Comparison of ENCODE assay signal across 13 cellular contexts in genomic region chr18:24368749-24369148, GRCh38. TPM values are rescaled to one million over a fixed set of nuclear protein-coding genes. Genes with fewer than 3 reads are reported as not detected.
DNase-seq lines count a peak whose midpoint lies in the region; ATAC-seq, FAIRE-seq and TF ChIP-seq lines count a peak whose summit lies in the region.
"Had no signal": no experiment of that assay in that cellular context is flagged by ENCODE, and none has a peak within 500 bp of the region (broad histone marks: within the 10 kb centered on the region; RNA-seq: fewer than 3 reads in every experiment).

No MANE protein-coding gene starts in this region.

- no peaks in the 10 kb centered on the region for H3K9me1 ChIP-seq in IMR-90 (ENCODE audit: insufficient read depth, low read length)

- POLR2A ChIA-PET in IMR-90 (lab: Charles Lee; ENCODE audit: unreplicated experiment): no interaction called here

- H3K4me3 ChIP-seq in IMR-90 (ENCODE audit: insufficient read depth, low read depth, low read length): no peak overlapping the region
- H3K4me3 ChIP-seq in kidney (ENCODE audit: low read length in 2 of 2): no peak overlapping the region
- H3K4me3 ChIP-seq: sigmoid colon, tibial artery had no signal

- H4K5ac ChIP-seq in IMR-90 (ENCODE audit: low read depth, low read length): no peak overlapping the region

- H3K27ac ChIP-seq in IMR-90 (ENCODE audit: insufficient read depth, low read length) (no peak overlapping the region), kidney (ENCODE audit: low read depth in 2 of 2, low read length in 2 of 2) (no peak overlapping the region)
- H3K27ac ChIP-seq: sigmoid colon, tibial artery had no signal

- no peak overlapping the region for H4K91ac ChIP-seq in IMR-90 (ENCODE audit: insufficient read depth, low read depth, low read length)

- dilution Hi-C loops in IMR-90 (cut with HindIII; ENCODE audit: low sequenced_read_pairs, unreplicated experiment): no loop called here

- no peaks in the 10 kb centered on the region for H3K9me3 ChIP-seq in IMR-90 (ENCODE audit: control insufficient read depth, insufficient read depth, low read length)
- no peaks in the 10 kb centered on the region for H3K9me3 ChIP-seq in kidney (ENCODE audit: control insufficient read depth in 1 of 2, low read length in 2 of 2)
- H3K9me3 ChIP-seq: sigmoid colon, tibial artery had no signal

- H3K27me3 ChIP-seq in IMR-90 (ENCODE audit: control insufficient read depth, insufficient read depth, low read length): no peaks in the 10 kb centered on the region
- H3K27me3 ChIP-seq: sigmoid colon, tibial artery had no signal

- no TSS peak for BruUV-seq in IMR-90 (replicated peaks; lab: Mats Ljungman, UMichigan)

- intact Hi-C loops in IMR-90 (cut with micrococcal nuclease): no loop called here
- intact Hi-C loops in kidney (cut with DNase I): no loop called here

- FAIRE-seq in kidney (lab: Jason Lieb, UNC): no peak
- FAIRE-seq: astrocyte, endometrium, RCC 7860 had no signal

- no peak overlapping the region for H3K18ac ChIP-seq in IMR-90 (ENCODE audit: low read depth, low read length)

- in situ Hi-C loops in IMR-90 (cut with MboI; ENCODE audit: low sequenced_read_pairs): loop anchor here (10.0 kb wide), 1 partner anchor 356 kb away; no protein-coding TSS in a partner anchor

- H3K56ac ChIP-seq in IMR-90 (ENCODE audit: extremely low read depth, insufficient read depth, low read length): no peak overlapping the region

- H4K8ac ChIP-seq in IMR-90 (ENCODE audit: low read depth in 2 of 2, low read length in 2 of 2): no peak overlapping the region

- no peak overlapping the region for H2BK5ac ChIP-seq in IMR-90 (ENCODE audit: low read depth, low read length, poor library complexity, severe bottlenecking)

- peaks cover 3% of the 10 kb centered on the region for H3K4me1 ChIP-seq in IMR-90 (ENCODE audit: control insufficient read depth, insufficient read depth, low read length)
- H3K4me1 ChIP-seq in kidney (ENCODE audit: control insufficient read depth in 1 of 2, insufficient read depth in 1 of 2, low read depth in 1 of 2, low read length in 2 of 2): no peaks in the 10 kb centered on the region
- H3K4me1 ChIP-seq: sigmoid colon, tibial artery had no signal

- no peak overlapping the region for H2BK120ac ChIP-seq in IMR-90 (ENCODE audit: low read depth, low read length)

- no peak for TF ChIP-seq POLR2A in IMR-90 (IDR thresholded peaks at IDR 0.05; ENCODE audit: low read depth, low read length)

- H4K20me1 ChIP-seq in IMR-90 (ENCODE audit: insufficient read depth, low read length): no peaks in the 10 kb centered on the region

- DNase-seq in IMR-90 (peak; percentile 20), NCI-H187 (lab: John Stamatoyannopoulos, UW) (no peak), kidney (no peak)
- peak; percentile 68 for DNase-seq in activated CD8-positive, alpha-beta memory T cell treated with anti-CD3 and anti-CD28 coated beads, Interleukin-2, amount 50 U/mL, for 48 hours
- DNase-seq in stimulated activated CD4-positive, alpha-beta T cell treated with anti-CD3 and anti-CD28 coated beads, Interleukin-4, amount 100 ng/mL, for 4 hours: peak; percentile 32 to 65
- DNase-seq: sigmoid colon, tibial artery had no signal

- no peak overlapping the region for H3K4ac ChIP-seq in IMR-90 (ENCODE audit: low read depth, low read length)

- WGBS in IMR-90 (ENCODE audit: extremely low coverage in 2 of 2, insufficient read length in 1 of 2), 2 experiments: 83% methylated on average over 1 of the region's 3 CpGs; no CpG with 5 or more reads in 1 of the 2 experiments

- no peak overlapping the region for H3K4me2 ChIP-seq in IMR-90 (ENCODE audit: low read depth, low read length)

- H2AK9ac ChIP-seq in IMR-90 (replicated peaks; ENCODE audit: low read depth, low read length, poor library complexity): no peak overlapping the region

- no peak overlapping the region for H3K23ac ChIP-seq in IMR-90 (ENCODE audit: low read depth, low read length)

- CTCF ChIA-PET in IMR-90 (lab: Yijun Ruan, JAX): interaction anchor here (1.0 to 1.2 kb wide), 2 partner anchors 9 to 10 kb away, joined by 3 read pairs; no protein-coding TSS in a partner anchor

- H2BK15ac ChIP-seq in IMR-90 (ENCODE audit: low read depth, low read length): no peak overlapping the region

- no peak overlapping the region for H2AK5ac ChIP-seq in IMR-90 (ENCODE audit: low read depth, low read length)

- H2BK20ac ChIP-seq in IMR-90 (ENCODE audit: low read depth, low read length): no peak overlapping the region

- TF ChIP-seq CTCF in IMR-90 (conservative IDR thresholded peaks at IDR 0.05; ENCODE audit: low read depth, low read length): no peak
- TF ChIP-seq CTCF in kidney (IDR thresholded peaks at IDR 0.05; ENCODE audit: borderline replicate concordance, extremely low read depth, insufficient read depth): no peak

- H3K9ac ChIP-seq in IMR-90 (ENCODE audit: low read depth, low read length): no peak overlapping the region
- H3K9ac ChIP-seq in kidney (ENCODE audit: low read length in 2 of 2): no peak overlapping the region

- TF ChIP-seq RAD21 in IMR-90 (IDR thresholded peaks at IDR 0.05; ENCODE audit: low read length): no peak

- H3K36me3 ChIP-seq in IMR-90 (ENCODE audit: control insufficient read depth, insufficient read depth, low read length): peaks cover 2% of the 10 kb centered on the region; the same call in 1 of the 2 replicates
- no peaks in the 10 kb centered on the region for H3K36me3 ChIP-seq in kidney (ENCODE audit: control insufficient read depth in 1 of 2, insufficient read depth in 2 of 2, low read length in 2 of 2)

- ATAC-seq in IMR-90 (ENCODE audit: low read depth): no peak
- peak; percentile 49 for ATAC-seq in esophagus mucosa
- ATAC-seq in HG03139 (IDR thresholded peaks at IDR 0.05; ENCODE audit: unreplicated experiment): no peak
- ATAC-seq in GM21825 (IDR thresholded peaks at IDR 0.05; ENCODE audit: unreplicated experiment): no peak

- no peak overlapping the region for H2AFZ ChIP-seq in IMR-90 (replicated peaks; ENCODE audit: low read length, poor library complexity)

- no peaks in the 10 kb centered on the region for H3K79me1 ChIP-seq in IMR-90 (ENCODE audit: low read depth in 1 of 2, low read length in 2 of 2)

- no peak overlapping the region for H3K14ac ChIP-seq in IMR-90 (replicated peaks; ENCODE audit: low read depth, low read length)

TF ChIP-seq in IMR-90, 13 proteins besides CTCF, POLR2A, EP300 and RAD21:
- TF ChIP-seq USF2 (IDR thresholded peaks at IDR 0.05; ENCODE audit: low read depth, low read length) (no peak), MAFK (IDR thresholded peaks at IDR 0.05; ENCODE audit: low read depth, low read length) (no peak)

RNA-seq across cellular contexts. Expression of gene OSBPL1A, which starts 28.9 kb away (rescaled TPM):
- total RNA-seq in IMR-90 (2012; rRNA removed) (50.3 and 70.4 TPM in 2 replicates), esophagus mucosa (14.3 TPM), kidney (40.3 TPM)
- polyA plus RNA-seq in IMR-90 (2012; rRNA removed) (26.9 and 29.4 TPM in 2 replicates), kidney (ENCODE audit: insufficient read depth, low read depth, low replicate concordance) (27.0 TPM)
- 7.3 and 13.5 TPM in 2 replicates for polyA plus RNA-seq in IMR-90 (2012; cell fraction: cytosol; rRNA removed)
- polyA plus RNA-seq in IMR-90 (2012; cell fraction: nucleus; rRNA removed; ENCODE audit: low replicate concordance): 3.2 and 21.3 TPM in 2 replicates

RNA-seq across cellular contexts. Expression of gene IMPACT, which starts 57.7 kb away (rescaled TPM):
- total RNA-seq in IMR-90 (2012; rRNA removed): 11.8 and 26.4 TPM in 2 replicates
- polyA plus RNA-seq in IMR-90 (2012; rRNA removed): 10.4 and 13.8 TPM in 2 replicates
- 2.1 and 3.2 TPM in 2 replicates for polyA plus RNA-seq in IMR-90 (2012; cell fraction: cytosol; rRNA removed)
- polyA plus RNA-seq in IMR-90 (2012; cell fraction: nucleus; rRNA removed; ENCODE audit: low replicate concordance): 3.1 and 10.1 TPM in 2 replicates
- 31.2 TPM for total RNA-seq in esophagus mucosa
- total RNA-seq in kidney: 38.0 TPM
- polyA plus RNA-seq in kidney (ENCODE audit: insufficient read depth, low read depth, low replicate concordance): 21.7 TPM

Comparison
In these comparisons a context has a peak if more than half of its experiments do, and no peak if none do; other contexts are left out.
1. DNase-seq: peak in IMR-90 (single experiment), activated CD8-positive, alpha-beta memory T cell treated with anti-CD3 and anti-CD28 coated beads, Interleukin-2, amount 50 U/mL, for 48 hours (single experiment) and stimulated activated CD4-positive, alpha-beta T cell treated with anti-CD3 and anti-CD28 coated beads, Interleukin-4, amount 100 ng/mL, for 4 hours (2 of 2); none in NCI-H187 (0 of 2) and kidney (single experiment).